In the genomic region with DNA sequence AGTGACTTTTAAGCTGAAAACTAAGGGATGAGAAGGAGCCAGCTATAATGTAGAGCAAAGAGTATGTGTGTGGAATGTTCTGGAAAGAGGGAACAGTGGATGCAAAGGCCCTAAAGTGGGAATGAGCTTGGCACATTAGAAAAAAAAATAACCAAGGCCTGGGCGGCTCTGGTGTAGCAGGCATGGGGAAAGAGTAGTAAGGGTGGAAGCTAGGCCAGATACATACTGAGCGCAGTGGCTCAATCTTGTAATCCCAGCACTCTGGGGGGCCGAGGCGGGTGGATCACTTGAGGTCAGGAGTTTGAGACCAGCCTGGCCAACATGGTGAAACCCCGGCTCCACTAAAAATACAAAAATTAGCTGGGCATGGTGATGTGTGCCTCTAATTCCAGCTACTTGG, we compare ENCODE assay signal across 27 cellular contexts. TPM values are rescaled to one million over a fixed set of nuclear protein-coding genes. Genes with fewer than 3 reads are reported as not detected.
DNase-seq lines count a peak whose midpoint lies in the region; ATAC-seq and TF ChIP-seq lines count a peak whose summit lies in the region.
"Had no signal": no experiment of that assay in that cellular context is flagged by ENCODE, and none has a peak within 500 bp of the region (broad histone marks: within the 10 kb centered on the region; RNA-seq: fewer than 3 reads in every experiment).

No MANE protein-coding gene starts in this region.

- ATAC-seq in Right ventricle myocardium superior (ENCODE audit: poor library complexity), result no peak
- ATAC-seq: CD8-positive, alpha-beta T cell had no signal

- no peaks in the 10 kb centered on the region for H3K9me3 ChIP-seq in left ventricle myocardium inferior (replicated peaks)
- H3K9me3 ChIP-seq: Caco-2, HAP-1 had no signal

- H3K4me3 Mint-ChIP-seq in T-helper 2 cell treated with Interferon-gamma antibody and Interleukin-4, amounts not matched to agents 5 μg/mL and 100 μg/mL, for 36 hours, result no peak overlapping the region
- H3K4me3 Mint-ChIP-seq in nephron progenitor cell (no peak overlapping the region), type B pancreatic cell (no peak overlapping the region)
- H3K4me3 Mint-ChIP-seq: B cell; CD8-positive, alpha-beta T cell had no signal

- H3K27me3 ChIP-seq in left ventricle myocardium inferior (ENCODE audit: low read depth), result no peaks in the 10 kb centered on the region

- TF ChIP-seq CTCF in left ventricle myocardium inferior (IDR thresholded peaks at IDR 0.05; ENCODE audit: borderline replicate concordance) (no peak), nephron progenitor cell (IDR thresholded peaks at IDR 0.05) (no peak), type B pancreatic cell (conservative IDR thresholded peaks at IDR 0.05) (no peak), GM20000 (IDR thresholded peaks at IDR 0.05; ENCODE audit: extremely low read depth, missing control alignments) (no peak)

- H3K27me3 Mint-ChIP-seq in T-helper 2 cell treated with Interferon-gamma antibody and Interleukin-4, amounts not matched to agents 5 μg/mL and 100 μg/mL, for 36 hours (ENCODE audit: low read depth), result no peaks in the 10 kb centered on the region
- peaks cover 3% of the 10 kb centered on the region for H3K27me3 Mint-ChIP-seq in nephron progenitor cell (ENCODE audit: low read depth, poor library complexity)
- no peaks in the 10 kb centered on the region for H3K27me3 Mint-ChIP-seq in type B pancreatic cell
- H3K27me3 Mint-ChIP-seq: B cell had no signal

- H3K27ac ChIP-seq in left ventricle myocardium inferior (replicated peaks), result peak overlapping the region; percentile 22
- H3K27ac ChIP-seq: 22Rv1, C4-2B had no signal

- DNase-seq in T-helper 2 cell treated with Interferon-gamma antibody and Interleukin-4, amounts not matched to agents 5 μg/mL and 100 μg/mL, for 36 hours (ENCODE audit: low spot score), result no peak
- DNase-seq in T-helper 2 cell, result no peak
- DNase-seq in left ventricle myocardium inferior, result no peak
- no peak for DNase-seq in Right ventricle myocardium superior
- no peak for DNase-seq in nephron progenitor cell
- peak; percentile 54 for DNase-seq in type B pancreatic cell (ENCODE audit: extremely low spot score, unreplicated experiment)
- no peak for DNase-seq in G401 (ENCODE audit: low spot score)
- DNase-seq in GM20000 (ENCODE audit: low spot score), result no peak
- DNase-seq: Caco-2, DMS 273 treated with DMSO at 0.1 percent for 48 hours, DMS79, IMR-90, KG1, MM.1S, NCI-H1048, NCI-H1417, NCI-H1694, NCI-H2029 treated with DMSO at 0.1 percent for 48 hours, NCI-H446 treated with DMSO at 0.1 percent for 48 hours, NCI-H526 treated with DMSO at 0.1 percent for 48 hours, RPMI8226, SHP77 had no signal

- H3K27ac Mint-ChIP-seq in T-helper 2 cell treated with Interferon-gamma antibody and Interleukin-4, amounts not matched to agents 5 μg/mL and 100 μg/mL, for 36 hours, result peak overlapping the region; percentile 5
- H3K27ac Mint-ChIP-seq in nephron progenitor cell (peak overlapping the region; percentile 3), type B pancreatic cell (no peak overlapping the region)
- H3K27ac Mint-ChIP-seq: B cell; CD8-positive, alpha-beta T cell had no signal

- no peak overlapping the region for H3K4me3 ChIP-seq in left ventricle myocardium inferior
- H3K4me3 ChIP-seq: HAP-1 had no signal

- intact Hi-C loops in left ventricle myocardium inferior (cut with micrococcal nuclease) (no loop called here), Right ventricle myocardium superior (cut with DNase I) (no loop called here)

- H3K36me3 ChIP-seq in left ventricle myocardium inferior, result peaks cover 21% of the 10 kb centered on the region
- H3K36me3 ChIP-seq: HAP-1 had no signal

- peaks cover 3% of the 10 kb centered on the region for H3K36me3 Mint-ChIP-seq in T-helper 2 cell treated with Interferon-gamma antibody and Interleukin-4, amounts not matched to agents 5 μg/mL and 100 μg/mL, for 36 hours (ENCODE audit: low read depth)
- H3K36me3 Mint-ChIP-seq in nephron progenitor cell (ENCODE audit: low read depth) (peaks cover 9% of the 10 kb centered on the region), type B pancreatic cell (peaks cover 17% of the 10 kb centered on the region)

- no peaks in the 10 kb centered on the region for H3K9me3 Mint-ChIP-seq in T-helper 2 cell treated with Interferon-gamma antibody and Interleukin-4, amounts not matched to agents 5 μg/mL and 100 μg/mL, for 36 hours
- no peaks in the 10 kb centered on the region for H3K9me3 Mint-ChIP-seq in nephron progenitor cell
- no peaks in the 10 kb centered on the region for H3K9me3 Mint-ChIP-seq in type B pancreatic cell
- H3K9me3 Mint-ChIP-seq: CD8-positive, alpha-beta T cell had no signal

- in situ Hi-C loops in G401 (cut with HindIII; ENCODE audit: low sequenced_read_pairs), result no loop called here

- H3K4me1 Mint-ChIP-seq in T-helper 2 cell treated with Interferon-gamma antibody and Interleukin-4, amounts not matched to agents 5 μg/mL and 100 μg/mL, for 36 hours (ENCODE audit: low read depth), result no peaks in the 10 kb centered on the region
- peaks cover 21% of the 10 kb centered on the region for H3K4me1 Mint-ChIP-seq in nephron progenitor cell
- peaks cover 8% of the 10 kb centered on the region for H3K4me1 Mint-ChIP-seq in type B pancreatic cell (ENCODE audit: unreplicated experiment)
- H3K4me1 Mint-ChIP-seq: B cell had no signal

- H3K4me1 ChIP-seq in left ventricle myocardium inferior, result peaks cover 18% of the 10 kb centered on the region
- H3K4me1 ChIP-seq: Caco-2, HAP-1 had no signal

RNA-seq across cellular contexts. Expression of a gene that starts 8.4 kb away (rescaled TPM):
- total RNA-seq in left ventricle myocardium inferior (21.6 TPM), Right ventricle myocardium superior (21.0 TPM), type B pancreatic cell (ENCODE audit: low replicate concordance) (34.3 and 62.7 TPM in 2 replicates)
- 11.2 and 13.8 TPM in 2 replicates for total RNA-seq in G401 (2014; rRNA removed; shearing (Covaris generic))

RNA-seq across cellular contexts. Expression of a gene that starts 12.2 kb away (rescaled TPM):
- 101 TPM for total RNA-seq in left ventricle myocardium inferior
- 137 TPM for total RNA-seq in Right ventricle myocardium superior
- total RNA-seq in type B pancreatic cell (ENCODE audit: low replicate concordance), result 59.2 and 76.3 TPM in 2 replicates
- 45.4 and 65.8 TPM in 2 replicates for total RNA-seq in G401 (2014; rRNA removed; shearing (Covaris generic))

RNA-seq across cellular contexts. Expression of a gene that starts 38.8 kb away (rescaled TPM):
- 14.0 TPM for total RNA-seq in left ventricle myocardium inferior
- 13.4 TPM for total RNA-seq in Right ventricle myocardium superior
- total RNA-seq in type B pancreatic cell (ENCODE audit: low replicate concordance), result 53.9 and 59.5 TPM in 2 replicates
- total RNA-seq in G401 (2014; rRNA removed; shearing (Covaris generic)), result 3.1 and 5.8 TPM in 2 replicates
